Comparison of ENCODE assay signal across 8 cellular contexts in genomic region chr17:78665952-78666920, GRCh38.
DNase-seq lines count a peak whose midpoint lies in the region; ATAC-seq and TF ChIP-seq lines count a peak whose summit lies in the region.

No MANE protein-coding gene starts in this region.

- in situ Hi-C loops in GM13977 (cut with MboI; ENCODE audit: low pct_unique_long_range_greater_than_20kb, low sequenced_read_pairs, unreplicated experiment), result no loop called here

- peak overlapping the region; percentile 11 for H3K9ac ChIP-seq in smooth muscle cell (ENCODE audit: low read depth)

- peak overlapping the region; percentile 3 to 94 (median 70) for H3K27ac ChIP-seq in heart left ventricle
- peak overlapping the region; percentile 66 for H3K27ac ChIP-seq in smooth muscle cell (ENCODE audit: low read depth)

- peaks cover 6% of the 10 kb centered on the region for H3F3A ChIP-seq in smooth muscle cell (ENCODE audit: low read depth)

- no peaks in the 10 kb centered on the region for H3K79me2 ChIP-seq in smooth muscle cell (ENCODE audit: low read depth)

- H3K4me2 ChIP-seq in smooth muscle cell, result peak overlapping the region; percentile 62

- H3K4me1 ChIP-seq in heart left ventricle, result peaks cover 0 to 27% (median 18%) of the 10 kb centered on the region in 12 donors
- peaks cover 11% of the 10 kb centered on the region for H3K4me1 ChIP-seq in smooth muscle cell (ENCODE audit: low read depth)

- intact Hi-C loops in heart left ventricle (cut with DNase I), result no loop called here

- no peaks in the 10 kb centered on the region for H3K27me3 ChIP-seq in heart left ventricle
- no peaks in the 10 kb centered on the region for H3K27me3 ChIP-seq in smooth muscle cell (ENCODE audit: low read depth)

- no peak overlapping the region for H2AFZ ChIP-seq in smooth muscle cell (ENCODE audit: low read depth)

- TF ChIP-seq POLR2A in heart left ventricle (IDR thresholded peaks at IDR 0.05), result no peak

- H3K9me3 ChIP-seq in heart left ventricle (no peaks in the 10 kb centered on the region), smooth muscle cell (replicated peaks; ENCODE audit: low read depth) (no peaks in the 10 kb centered on the region)

- ATAC-seq in heart left ventricle (peak; percentile 54 to 76 (median 68)), HG02885 (IDR thresholded peaks at IDR 0.05; ENCODE audit: poor library complexity, unreplicated experiment) (no peak), HG03039 (IDR thresholded peaks at IDR 0.05; ENCODE audit: unreplicated experiment) (no peak)

- H3K36me3 ChIP-seq in heart left ventricle (no peaks in the 10 kb centered on the region), smooth muscle cell (ENCODE audit: low read depth) (no peaks in the 10 kb centered on the region)

- H4K20me1 ChIP-seq in smooth muscle cell (ENCODE audit: low read depth), result no peaks in the 10 kb centered on the region

- no peak for TF ChIP-seq CTCF in heart left ventricle (IDR thresholded peaks at IDR 0.05)
- TF ChIP-seq CTCF in smooth muscle cell (IDR thresholded peaks at IDR 0.05; ENCODE audit: borderline replicate concordance, insufficient read depth, poor library complexity, severe bottlenecking), result no peak
- no peak for TF ChIP-seq CTCF in GM13977 (IDR thresholded peaks at IDR 0.05; ENCODE audit: extremely low read depth, insufficient read depth, missing control alignments)

- H3K4me3 ChIP-seq in heart left ventricle, result no peak overlapping the region
- no peak overlapping the region for H3K4me3 ChIP-seq in smooth muscle cell

- peak; percentile 74 to 81 for DNase-seq in Kasumi-1 (lab: John Stamatoyannopoulos, UW)
- DNase-seq in activated T-cell treated with anti-CD3 and anti-CD28 coated beads for 4 hours, result peak; percentile 12
- DNase-seq in heart left ventricle, result peak in 4 of 5 donors; percentile 51 to 63 (median 56)
- no peak for DNase-seq in smooth muscle cell (lab: John Stamatoyannopoulos, UW; ENCODE audit: unreplicated experiment)
- no peak for DNase-seq in GOT3 (lab: John Stamatoyannopoulos, UW)
- DNase-seq in GM13977 (ENCODE audit: low spot score), result no peak

- WGBS in heart left ventricle, 4 donors, result 41 to 56% (median 46%) methylated on average over 17 to 19 of the region's 19 CpGs
- 53% methylated on average over 19 of the region's 19 CpGs for WGBS in smooth muscle cell (ENCODE audit: low lambda C conversion rate)

Comparison
In these comparisons a context has a peak if more than half of its experiments do, and no peak if none do; other contexts are left out.
1. DNase-seq: peak in Kasumi-1 (2 of 2), activated T-cell treated with anti-CD3 and anti-CD28 coated beads for 4 hours (single experiment) and heart left ventricle (4 of 5); none in smooth muscle cell (single experiment), GOT3 (single experiment) and GM13977 (single experiment).
2. ATAC-seq: peak in heart left ventricle (4 of 4); none in HG02885 (single experiment) and HG03039 (single experiment).